In genomic region chr13:111577956-111578595, GRCh38 we compare ENCODE assay signal across 18 cellular contexts.
DNase-seq lines count a peak whose midpoint lies in the region; ATAC-seq, FAIRE-seq and TF ChIP-seq lines count a peak whose summit lies in the region.
"Had no signal": no experiment of that assay in that cellular context is flagged by ENCODE, and none has a peak within 500 bp of the region (broad histone marks: within the 10 kb centered on the region; RNA-seq: fewer than 3 reads in every experiment).

No MANE protein-coding gene starts in this region.

- no peak for FAIRE-seq in HepG2 (lab: Jason Lieb, UNC)
- FAIRE-seq: GM12878, GM18507 had no signal

- peaks cover 0 to 2% (median 0%) of the 10 kb centered on the region in 4 donors for H3K4me1 ChIP-seq in right lobe of liver
- no peaks in the 10 kb centered on the region for H3K4me1 ChIP-seq in HepG2 (ENCODE audit: insufficient read depth, low read length)

- H3K27me3 ChIP-seq in right lobe of liver (no peaks in the 10 kb centered on the region), HepG2 (ENCODE audit: control insufficient read depth in 1 of 2, insufficient read depth in 2 of 2, low read length in 2 of 2) (peaks cover 0 to 19% of the 10 kb centered on the region in 2 experiments; a peak in 2 of 5 replicates)

- WGBS in right lobe of liver (ENCODE audit: insufficient coverage, low coverage, low lambda C conversion rate, missing lambda C conversion rate): 78% methylated on average over 3 of the region's 15 CpGs
- WGBS in HepG2 (ENCODE audit: low lambda C conversion rate): 64% methylated on average over 9 of the region's 15 CpGs

- no peaks in the 10 kb centered on the region for H4K20me1 ChIP-seq in HepG2 (ENCODE audit: insufficient read depth, low read length)

- POLR2A ChIA-PET in HepG2 (lab: Yijun Ruan, JAX): no interaction called here

- intact Hi-C loops in right lobe of liver (cut with DNase I): no loop called here
- intact Hi-C loops in HepG2 (cut with micrococcal nuclease; ENCODE audit: unreplicated experiment): no loop called here

- H3K9ac ChIP-seq in HepG2 (ENCODE audit: insufficient read depth, low read depth, low read length): no peak overlapping the region

- no peak overlapping the region for H3K4me3 ChIP-seq in right lobe of liver
- H3K4me3 ChIP-seq in HepG2 (replicated peaks in 1 of 3; ENCODE audit: insufficient read depth in 1 of 3, low read depth in 2 of 3, low read length in 3 of 3): no peak overlapping the region
- H3K4me3 ChIP-seq: GM12878, PC-9, SK-N-MC had no signal

- TF ChIP-seq CTCF in right lobe of liver (IDR thresholded peaks at IDR 0.05) (no peak), HepG2 (CRISPR knock-in tag; IDR thresholded peaks at IDR 0.05) (no peak)

- H3K27ac ChIP-seq in right lobe of liver: no peak overlapping the region
- H3K27ac ChIP-seq in HepG2 (ENCODE audit: extremely low read length, insufficient read depth, low read length): no peak overlapping the region
- H3K27ac ChIP-seq: PC-9, SK-N-MC had no signal

- H3K9me3 ChIP-seq in right lobe of liver (peaks cover 0 to 5% (median 0%) of the 10 kb centered on the region in 4 donors), HepG2 (ENCODE audit: low read length) (peaks cover 23% of the 10 kb centered on the region)

- H3K79me2 ChIP-seq in HepG2 (ENCODE audit: insufficient read depth, low read length): no peaks in the 10 kb centered on the region

- H3K4me2 ChIP-seq in HepG2 (ENCODE audit: low read depth, low read length): no peak overlapping the region
- H3K4me2 ChIP-seq: PC-9 had no signal

- TF ChIP-seq RAD21 in HepG2 (CRISPR knock-in tag; IDR thresholded peaks at IDR 0.05): no peak

- in situ Hi-C loops in HepG2 (cut with HindIII; ENCODE audit: extremely low pct_ligation_motif_present, low pct_unique_long_range_greater_than_20kb): no loop called here

- BruUV-seq in HepG2 (replicated peaks; lab: Mats Ljungman, UMichigan): no TSS peak

- DNase-seq in NCI-H1417 (lab: John Stamatoyannopoulos, UW): peak in 2 of 3 experiments; percentile 44 to 72
- no peak for DNase-seq in NCI-H1417 treated with DMSO at 0.1 percent for 48 hours (lab: John Stamatoyannopoulos, UW)
- DNase-seq in right lobe of liver: peak in 1 of 3 donors; percentile 49
- DNase-seq in HepG2 (ENCODE audit: low spot score): no peak
- DNase-seq in left lobe of liver (ENCODE audit: low spot score): no peak
- DNase-seq in NOMO-1 treated with DMSO at 0.1 percent for 48 hours (lab: John Stamatoyannopoulos, UW; ENCODE audit: unreplicated experiment): no peak
- DNase-seq: 8988T; CD8-positive, alpha-beta memory T cell; GDM1; GOT3; KG1; NCI-H187; PC-9 had no signal

- TF ChIP-seq POLR2A in right lobe of liver (IDR thresholded peaks at IDR 0.05): no peak
- TF ChIP-seq POLR2A in HepG2 (IDR thresholded peaks at IDR 0.05; ENCODE audit: insufficient read depth in 1 of 2, low read depth in 2 of 2, low read length in 2 of 2): no peak

- CTCF ChIA-PET in HepG2 (lab: Yijun Ruan, JAX; ENCODE audit: low intra/inter-chr PET ratio, low total read pairs): no interaction called here

- no peak overlapping the region for H2AFZ ChIP-seq in HepG2 (ENCODE audit: low read length)
- H2AFZ ChIP-seq: PC-9 had no signal

- H3K36me3 ChIP-seq in right lobe of liver (no peaks in the 10 kb centered on the region), HepG2 (replicated peaks in 1 of 2; ENCODE audit: control insufficient read depth in 1 of 2, insufficient read depth in 2 of 2, low read length in 2 of 2) (no peaks in the 10 kb centered on the region)

- peak; percentile 14 to 31 (median 20) for ATAC-seq in right lobe of liver
- ATAC-seq in HepG2: no peak
- ATAC-seq in left lobe of liver: peak; percentile 31
- no peak for ATAC-seq in GM21825 (IDR thresholded peaks at IDR 0.05; ENCODE audit: unreplicated experiment)
- no peak for ATAC-seq in HG03342 (IDR thresholded peaks at IDR 0.05; ENCODE audit: unreplicated experiment)
- ATAC-seq: GM12878 had no signal

- no peak for TF ChIP-seq EP300 in HepG2 (IDR thresholded peaks at IDR 0.05; ENCODE audit: low read depth in 2 of 2, low read length in 2 of 2)
- no peak for TF ChIP-seq EP300 in HepG2 (CRISPR knock-in tag; IDR thresholded peaks at IDR 0.05; ENCODE audit: borderline replicate concordance)

TF ChIP-seq in HepG2, 621 proteins besides CTCF, POLR2A, EP300 and RAD21:
- TF ChIP-seq KMT2B (CRISPR knock-in tag; IDR thresholded peaks at IDR 0.05) (no peak), SIX1 (CRISPR knock-in tag; IDR thresholded peaks at IDR 0.05; ENCODE audit: borderline replicate concordance) (no peak), HHEX (CRISPR knock-in tag; IDR thresholded peaks at IDR 0.05) (no peak), HIVEP1 (CRISPR knock-in tag; IDR thresholded peaks at IDR 0.05) (no peak), ZNF337 (CRISPR knock-in tag; IDR thresholded peaks at IDR 0.05; ENCODE audit: borderline replicate concordance, low read depth) (no peak), ZBTB39 (CRISPR knock-in tag; IDR thresholded peaks at IDR 0.05) (no peak), ARID2 (CRISPR knock-in tag; IDR thresholded peaks at IDR 0.05; ENCODE audit: borderline replicate concordance) (no peak), ZKSCAN8 (CRISPR knock-in tag; IDR thresholded peaks at IDR 0.05; ENCODE audit: borderline replicate concordance) (no peak)

Comparison
In these comparisons a context has a peak if more than half of its experiments do, and no peak if none do; other contexts are left out.
1. DNase-seq: peak in NCI-H1417 (2 of 3); none in NCI-H1417 treated with DMSO at 0.1 percent for 48 hours (single experiment), HepG2 (single experiment), left lobe of liver (single experiment) and NOMO-1 treated with DMSO at 0.1 percent for 48 hours (single experiment).
2. ATAC-seq: peak in right lobe of liver (4 of 4) and left lobe of liver (single experiment); none in HepG2 (single experiment), GM21825 (single experiment) and HG03342 (single experiment).